ENCODE assay signal across 8 cellular contexts in the genomic region with DNA sequence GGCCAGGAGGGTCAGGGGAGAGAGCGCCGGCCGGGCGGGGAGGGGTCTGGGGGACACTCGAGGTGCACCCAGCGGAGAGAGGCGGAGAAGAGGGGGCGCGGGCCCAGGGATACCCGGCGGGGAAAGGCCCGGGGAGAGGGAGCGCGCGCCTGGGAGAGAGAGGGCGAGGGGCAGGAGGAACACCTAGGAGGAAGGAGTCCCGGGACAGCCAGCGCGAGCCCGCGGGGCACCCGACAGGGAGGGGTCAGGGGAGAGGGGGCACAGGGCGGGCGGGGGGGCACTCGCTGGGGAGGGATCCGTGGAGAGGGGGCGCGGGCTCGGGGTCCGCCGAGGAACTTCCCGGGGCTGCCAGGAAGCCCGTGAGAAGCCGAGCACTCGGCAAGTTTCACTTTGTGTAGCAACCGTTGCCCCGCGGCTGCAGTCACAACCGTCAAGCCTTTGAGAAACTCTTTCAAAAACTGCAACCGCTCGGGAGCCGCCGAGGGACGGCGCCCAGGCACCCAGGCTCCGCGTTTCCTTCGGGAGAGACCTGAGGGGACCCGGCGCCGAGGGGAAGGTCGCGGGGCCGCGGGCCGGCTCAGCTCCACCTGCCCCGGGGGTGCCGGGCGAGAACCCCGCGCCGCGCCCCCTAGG. TPM values are rescaled to one million over a fixed set of nuclear protein-coding genes. Genes with fewer than 3 reads are reported as not detected.
DNase-seq lines count a peak whose midpoint lies in the region; ATAC-seq and TF ChIP-seq lines count a peak whose summit lies in the region.

No MANE protein-coding gene starts in this region.

- no peak for TF ChIP-seq CTCF in right lobe of liver (IDR thresholded peaks at IDR 0.05)

- TF ChIP-seq POLR2A in right lobe of liver (IDR thresholded peaks at IDR 0.05), result no peak

- H3K4me1 ChIP-seq in right lobe of liver, result peaks cover 0 to 38% (median 8%) of the 10 kb centered on the region in 4 donors

- peak; percentile 27 for DNase-seq in NCI-H1694 treated with DMSO at 0.1 percent for 48 hours (lab: John Stamatoyannopoulos, UW)
- DNase-seq in NCI-H1694 (lab: John Stamatoyannopoulos, UW), result no peak
- DNase-seq in NCI-H1105 (lab: John Stamatoyannopoulos, UW), result peak; percentile 61
- DNase-seq in activated CD4-positive, alpha-beta T cell treated with anti-CD3 and anti-CD28 coated beads, Interleukin-2, amount 10 ng/mL, durations not matched to agents 24 days and 14 days, result peak; percentile 93
- peak; percentile 76 to 83 (median 78) for DNase-seq in right lobe of liver
- DNase-seq in stimulated activated CD4-positive, alpha-beta T cell treated with anti-CD3 and anti-CD28 coated beads, TNF-alpha, amount 100 ng/mL, for 24 hours (ENCODE audit: low read depth in 3 of 3), result peak; percentile 37 to 65 (median 38)

- peak overlapping the region; percentile 89 to 94 (median 93) for H3K27ac ChIP-seq in right lobe of liver

- H3K4me1 Mint-ChIP-seq in activated CD4-positive, alpha-beta T cell treated with anti-CD3 and anti-CD28 coated beads, Interleukin-2, amount 10 ng/mL, durations not matched to agents 24 days and 14 days, result peaks cover 38% of the 10 kb centered on the region
- peaks cover 38% of the 10 kb centered on the region for H3K4me1 Mint-ChIP-seq in dendritic cell treated with granulocyte-macrophage colony-stimulating factor and Interleukin-4, amounts not matched to agents 40 ng/mL and 50 ng/mL, for 4 days (ENCODE audit: low read depth)

- intact Hi-C loops in activated CD4-positive, alpha-beta T cell treated with anti-CD3 and anti-CD28 coated beads, Interleukin-2, amount 10 ng/mL, durations not matched to agents 24 days and 14 days (cut with micrococcal nuclease), result loop anchor here (1.0 to 2.0 kb wide), 3 partner anchors 32 to 166 kb away; no protein-coding TSS in a partner anchor
- intact Hi-C loops in dendritic cell treated with granulocyte-macrophage colony-stimulating factor and Interleukin-4, amounts not matched to agents 40 ng/mL and 50 ng/mL, for 4 days (cut with micrococcal nuclease), result loop anchor here (1.0 to 5.0 kb wide), 2 partner anchors 34 to 51 kb away; no protein-coding TSS in a partner anchor
- intact Hi-C loops in right lobe of liver (cut with DNase I), result no loop called here

- peak overlapping the region; percentile 75 to 88 (median 86) for H3K4me3 ChIP-seq in right lobe of liver

- H3K36me3 ChIP-seq in right lobe of liver, result peaks cover 0 to 1% (median 0%) of the 10 kb centered on the region in 4 donors

- no peaks in the 10 kb centered on the region for H3K27me3 ChIP-seq in right lobe of liver

- H3K4me3 Mint-ChIP-seq in activated CD4-positive, alpha-beta T cell treated with anti-CD3 and anti-CD28 coated beads, Interleukin-2, amount 10 ng/mL, durations not matched to agents 24 days and 14 days, result peak overlapping the region; percentile 88
- peak overlapping the region; percentile 96 for H3K4me3 Mint-ChIP-seq in dendritic cell treated with granulocyte-macrophage colony-stimulating factor and Interleukin-4, amounts not matched to agents 40 ng/mL and 50 ng/mL, for 4 days

- H3K27me3 Mint-ChIP-seq in activated CD4-positive, alpha-beta T cell treated with anti-CD3 and anti-CD28 coated beads, Interleukin-2, amount 10 ng/mL, durations not matched to agents 24 days and 14 days, result no peaks in the 10 kb centered on the region
- H3K27me3 Mint-ChIP-seq in dendritic cell treated with granulocyte-macrophage colony-stimulating factor and Interleukin-4, amounts not matched to agents 40 ng/mL and 50 ng/mL, for 4 days, result peaks cover 3% of the 10 kb centered on the region

- peak; percentile 18 for ATAC-seq in HG02623 (IDR thresholded peaks at IDR 0.05; ENCODE audit: unreplicated experiment)
- peak; percentile 42 to 65 (median 57) for ATAC-seq in right lobe of liver

- peak overlapping the region; percentile 86 for H3K27ac Mint-ChIP-seq in activated CD4-positive, alpha-beta T cell treated with anti-CD3 and anti-CD28 coated beads, Interleukin-2, amount 10 ng/mL, durations not matched to agents 24 days and 14 days
- peak overlapping the region; percentile 90 for H3K27ac Mint-ChIP-seq in dendritic cell treated with granulocyte-macrophage colony-stimulating factor and Interleukin-4, amounts not matched to agents 40 ng/mL and 50 ng/mL, for 4 days

- 1% methylated on average over 18 of the region's 63 CpGs for WGBS in right lobe of liver (ENCODE audit: insufficient coverage, low coverage, low lambda C conversion rate, missing lambda C conversion rate)

- no peaks in the 10 kb centered on the region for H3K9me3 ChIP-seq in right lobe of liver

- H3K36me3 Mint-ChIP-seq in activated CD4-positive, alpha-beta T cell treated with anti-CD3 and anti-CD28 coated beads, Interleukin-2, amount 10 ng/mL, durations not matched to agents 24 days and 14 days (ENCODE audit: low read depth), result peaks cover 40% of the 10 kb centered on the region
- peaks cover 44% of the 10 kb centered on the region for H3K36me3 Mint-ChIP-seq in dendritic cell treated with granulocyte-macrophage colony-stimulating factor and Interleukin-4, amounts not matched to agents 40 ng/mL and 50 ng/mL, for 4 days (ENCODE audit: low read depth)

- no peaks in the 10 kb centered on the region for H3K9me3 Mint-ChIP-seq in activated CD4-positive, alpha-beta T cell treated with anti-CD3 and anti-CD28 coated beads, Interleukin-2, amount 10 ng/mL, durations not matched to agents 24 days and 14 days
- no peaks in the 10 kb centered on the region for H3K9me3 Mint-ChIP-seq in dendritic cell treated with granulocyte-macrophage colony-stimulating factor and Interleukin-4, amounts not matched to agents 40 ng/mL and 50 ng/mL, for 4 days

RNA-seq across cellular contexts. Expression of a gene that starts 0.5 kb away (rescaled TPM):
- total RNA-seq in activated CD4-positive, alpha-beta T cell treated with anti-CD3 and anti-CD28 coated beads, Interleukin-2, amount 10 ng/mL, durations not matched to agents 24 days and 14 days, result 204 and 215 TPM in 2 replicates
- 100 to 1,000 TPM in 1 of 6 experiments, 10 to 100 TPM in 5; 26.4 to 161 (median 35.9) TPM for total RNA-seq in right lobe of liver

Comparison
In these comparisons a context has a peak if more than half of its experiments do, and no peak if none do; other contexts are left out.
1. intact Hi-C loops: an anchor here in activated CD4-positive, alpha-beta T cell treated with anti-CD3 and anti-CD28 coated beads, Interleukin-2, amount 10 ng/mL, durations not matched to agents 24 days and 14 days (1.0 to 2.0 kb wide) and dendritic cell treated with granulocyte-macrophage colony-stimulating factor and Interleukin-4, amounts not matched to agents 40 ng/mL and 50 ng/mL, for 4 days (1.0 to 5.0 kb wide); none called in right lobe of liver.